Comparison of ENCODE assay signal across 2 cellular contexts in genomic region chr16:55868980-55869379, GRCh38.
TF ChIP-seq lines count a peak whose summit lies in the region.

No MANE protein-coding gene starts in this region.

TF ChIP-seq in WTC11, 78 proteins besides CTCF, POLR2A, EP300 and RAD21:
- TF ChIP-seq, protein P1, sequence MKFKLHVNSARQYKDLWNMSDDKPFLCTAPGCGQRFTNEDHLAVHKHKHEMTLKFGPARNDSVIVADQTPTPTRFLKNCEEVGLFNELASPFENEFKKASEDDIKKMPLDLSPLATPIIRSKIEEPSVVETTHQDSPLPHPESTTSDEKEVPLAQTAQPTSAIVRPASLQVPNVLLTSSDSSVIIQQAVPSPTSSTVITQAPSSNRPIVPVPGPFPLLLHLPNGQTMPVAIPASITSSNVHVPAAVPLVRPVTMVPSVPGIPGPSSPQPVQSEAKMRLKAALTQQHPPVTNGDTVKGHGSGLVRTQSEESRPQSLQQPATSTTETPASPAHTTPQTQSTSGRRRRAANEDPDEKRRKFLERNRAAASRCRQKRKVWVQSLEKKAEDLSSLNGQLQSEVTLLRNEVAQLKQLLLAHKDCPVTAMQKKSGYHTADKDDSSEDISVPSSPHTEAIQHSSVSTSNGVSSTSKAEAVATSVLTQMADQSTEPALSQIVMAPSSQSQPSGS (CRISPR knock-in tag; IDR thresholded peaks at IDR 0.05; ENCODE audit: borderline replicate concordance, low read depth) = no peak
- TF ChIP-seq ERG (CRISPR knock-in tag; IDR thresholded peaks at IDR 0.05) = no peak
- TF ChIP-seq, protein P2, sequence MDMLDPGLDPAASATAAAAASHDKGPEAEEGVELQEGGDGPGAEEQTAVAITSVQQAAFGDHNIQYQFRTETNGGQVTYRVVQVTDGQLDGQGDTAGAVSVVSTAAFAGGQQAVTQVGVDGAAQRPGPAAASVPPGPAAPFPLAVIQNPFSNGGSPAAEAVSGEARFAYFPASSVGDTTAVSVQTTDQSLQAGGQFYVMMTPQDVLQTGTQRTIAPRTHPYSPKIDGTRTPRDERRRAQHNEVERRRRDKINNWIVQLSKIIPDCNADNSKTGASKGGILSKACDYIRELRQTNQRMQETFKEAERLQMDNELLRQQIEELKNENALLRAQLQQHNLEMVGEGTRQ (CRISPR knock-in tag; IDR thresholded peaks at IDR 0.05) = peak; percentile 53; the same call in 1 of the 2 replicates

TF ChIP-seq in H1, 55 proteins besides CTCF, POLR2A, EP300 and RAD21:
- TF ChIP-seq RBBP5 (IDR thresholded peaks at IDR 0.05; ENCODE audit: borderline replicate concordance, low read depth, low read length) = no peak
- TF ChIP-seq, protein P3, sequence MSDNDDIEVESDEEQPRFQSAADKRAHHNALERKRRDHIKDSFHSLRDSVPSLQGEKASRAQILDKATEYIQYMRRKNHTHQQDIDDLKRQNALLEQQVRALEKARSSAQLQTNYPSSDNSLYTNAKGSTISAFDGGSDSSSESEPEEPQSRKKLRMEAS (IDR thresholded peaks at IDR 0.05) = no peak
